ENCODE assay signal across 6 cellular contexts in the genomic region with DNA sequence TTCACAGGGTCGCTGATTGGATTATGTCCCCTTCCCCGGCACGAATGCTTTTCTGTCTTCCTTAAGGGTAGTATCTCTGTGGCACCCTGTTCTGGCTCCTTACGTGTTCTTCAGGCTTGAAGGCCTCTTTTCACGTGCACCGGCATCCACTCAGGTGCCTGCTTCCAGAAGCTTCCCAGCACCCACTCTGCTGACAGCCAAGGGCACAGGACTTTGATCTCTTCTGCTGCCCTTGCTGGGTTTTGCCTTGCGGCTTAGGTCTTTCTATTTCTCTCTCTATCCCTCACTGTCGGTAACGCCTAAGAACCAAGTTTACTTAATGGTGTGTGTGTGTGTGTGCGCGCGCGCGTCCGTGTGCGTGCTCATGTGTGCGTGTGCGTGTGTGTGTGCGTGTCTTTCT. TPM values are rescaled to one million over a fixed set of nuclear protein-coding genes. Genes with fewer than 3 reads are reported as not detected.
"Had no signal": no experiment of that assay in that cellular context is flagged by ENCODE, and none has a peak within 500 bp of the region (broad histone marks: within the 10 kb centered on the region; RNA-seq: fewer than 3 reads in every experiment).

No MANE protein-coding gene starts in this region.

RNA-seq across cellular contexts. Expression of a gene that starts 14.7 kb away (rescaled TPM):
- total RNA-seq: HT-29, IMR-90, NCI-H460, PC-9, SK-MEL-5 had no signal
- polyA plus RNA-seq: IMR-90, SK-N-SH had no signal
